Comparison of ENCODE assay signal across 1 cellular context in genomic region chr9:136410500-136411287, GRCh38.
A peak's percentile ranks its signal among the peaks of the same experiment; 100 is the strongest.
TF ChIP-seq lines count a peak whose summit lies in the region.

ENTR1 (minus strand) TSS chr9:136410614; CDS start chr9:136410397, 217 bp downstream.
PMPCA (plus strand) TSS chr9:136410658; CDS start chr9:136410669, 11 bp downstream.

TF ChIP-seq in K562, 482 proteins besides CTCF, POLR2A, EP300 and RAD21 (continued from another document):
- no peak for TF ChIP-seq ZMIZ1 (IDR thresholded peaks at IDR 0.05; ENCODE audit: low read depth in 2 of 2, low read length in 2 of 2)
- TF ChIP-seq PHF8 (IDR thresholded peaks at IDR 0.05; ENCODE audit: borderline replicate concordance, low read length): peak; percentile 90
- peak; percentile 92 for TF ChIP-seq EP400 (IDR thresholded peaks at IDR 0.05)
- TF ChIP-seq ERF (CRISPR knock-in tag; IDR thresholded peaks at IDR 0.05): 0 out of 2 replicates have a peak, but pooled peaks have one; percentile 45
- no peak for TF ChIP-seq NR1H2 (CRISPR knock-in tag; IDR thresholded peaks at IDR 0.05)
- TF ChIP-seq FOXO4 (CRISPR knock-in tag; IDR thresholded peaks at IDR 0.05): no peak
- TF ChIP-seq MITF (IDR thresholded peaks at IDR 0.05): no peak
- TF ChIP-seq PML (IDR thresholded peaks at IDR 0.05; ENCODE audit: low read length): peak; percentile 65
- peak; percentile 57; the same call in 1 of the 2 replicates for TF ChIP-seq HLTF (IDR thresholded peaks at IDR 0.05)
- TF ChIP-seq ZNF778 (CRISPR knock-in tag; IDR thresholded peaks at IDR 0.05): no peak
- TF ChIP-seq ZNF263 (CRISPR knock-in tag; IDR thresholded peaks at IDR 0.05; ENCODE audit: borderline replicate concordance): no peak
- peak; percentile 48; the same call in 1 of the 2 replicates for TF ChIP-seq E2F5 (CRISPR knock-in tag; IDR thresholded peaks at IDR 0.05)
- TF ChIP-seq GABPB1 (CRISPR knock-in tag; IDR thresholded peaks at IDR 0.05): peak; percentile 97
- TF ChIP-seq ZNF436 (CRISPR knock-in tag; IDR thresholded peaks at IDR 0.05): no peak
- TF ChIP-seq MAX (CRISPR knock-in tag; IDR thresholded peaks at IDR 0.05): peak; percentile 70
- TF ChIP-seq ZNF586 (CRISPR knock-in tag; conservative IDR thresholded peaks at IDR 0.05): no peak
- TF ChIP-seq RBM14 (IDR thresholded peaks at IDR 0.05; ENCODE audit: borderline replicate concordance, insufficient read depth, low read depth, low read length): no peak
TF ChIP-seq in K562: peak in this region for 99.
